Comparison of ENCODE assay signal across 8 cellular contexts in genomic region chr15:66838671-66839239, GRCh38.
DNase-seq lines count a peak whose midpoint lies in the region; ATAC-seq and TF ChIP-seq lines count a peak whose summit lies in the region.

No MANE protein-coding gene starts in this region.

- no peak overlapping the region for H2BK5ac ChIP-seq in mesenchymal stem cell (ENCODE audit: low read depth, low read length, poor library complexity, severe bottlenecking)

- H3K27me3 ChIP-seq in Caco-2 (replicated peaks; ENCODE audit: control insufficient read depth, insufficient read depth, low read length) (no peaks in the 10 kb centered on the region), body of pancreas (no peaks in the 10 kb centered on the region), mesenchymal stem cell (ENCODE audit: control insufficient read depth in 1 of 2, insufficient read depth in 1 of 2, low read length in 2 of 2) (no peaks in the 10 kb centered on the region)

- DNase-seq in Caco-2 (peak in 1 of 2 experiments; percentile 45), LHCN-M2 (ENCODE audit: low read depth) (peak; percentile 45), body of pancreas (no peak), mesenchymal stem cell (peak; percentile 77), retina (no peak), T-cell (no peak)

- no TSS peak for BruUV-seq in Caco-2 (replicated peaks; lab: Mats Ljungman, UMichigan)

- TF ChIP-seq CTCF in Caco-2 (IDR thresholded peaks at IDR 0.05; ENCODE audit: insufficient read depth in 1 of 2, low read depth in 1 of 2, low read length in 1 of 2, severe bottlenecking in 1 of 2, unreplicated experiment in 1 of 2) (peak; percentile 43 to 74), body of pancreas (IDR thresholded peaks at IDR 0.05) (peak in 6 of 7 experiments; percentile 31 to 53 (median 40))

- H2BK15ac ChIP-seq in mesenchymal stem cell (ENCODE audit: low read depth, poor library complexity, severe bottlenecking) = no peak overlapping the region

- no peak overlapping the region for H3K4me3 ChIP-seq in Caco-2 (ENCODE audit: low read depth, low read length)
- H3K4me3 ChIP-seq in body of pancreas = no peak overlapping the region
- no peak overlapping the region for H3K4me3 ChIP-seq in mesenchymal stem cell (ENCODE audit: insufficient read depth in 1 of 2, low read depth in 1 of 2, low read length in 2 of 2)

- no peaks in the 10 kb centered on the region for H3K36me3 ChIP-seq in Caco-2 (ENCODE audit: control insufficient read depth, insufficient read depth, low read length)
- H3K36me3 ChIP-seq in body of pancreas (replicated peaks in 1 of 2; ENCODE audit: insufficient read depth in 1 of 2, low read depth in 2 of 2) = no peaks in the 10 kb centered on the region
- H3K36me3 ChIP-seq in mesenchymal stem cell (ENCODE audit: control insufficient read depth in 1 of 2, insufficient read depth in 2 of 2, low read depth in 1 of 2, low read length in 2 of 2) = no peaks in the 10 kb centered on the region

- H2AFZ ChIP-seq in mesenchymal stem cell (ENCODE audit: low read depth, low read length) = no peak overlapping the region

- H3K4me1 Mint-ChIP-seq in Caco-2 (ENCODE audit: low read depth, unreplicated experiment) = peaks cover 18% of the 10 kb centered on the region
- H3K4me1 Mint-ChIP-seq in T-cell = peaks cover 3 to 14% (median 9%) of the 10 kb centered on the region in 3 donors

- H2BK12ac ChIP-seq in mesenchymal stem cell (ENCODE audit: low read length in 2 of 2) = no peak overlapping the region

- peak overlapping the region; percentile 90 for H3K9ac ChIP-seq in mesenchymal stem cell (ENCODE audit: low read length)

- 53 to 57% methylated on average over 5 of the region's 5 CpGs for WGBS in body of pancreas, 2 donors
- 46% methylated on average over 5 of the region's 5 CpGs for WGBS in mesenchymal stem cell

- no peak overlapping the region for H2AK5ac ChIP-seq in mesenchymal stem cell (ENCODE audit: low read length, severe bottlenecking)

- H3K27ac ChIP-seq in body of pancreas (no peak overlapping the region), mesenchymal stem cell (ENCODE audit: low read length, poor library complexity, severe bottlenecking) (no peak overlapping the region)

- H4K8ac ChIP-seq in mesenchymal stem cell (ENCODE audit: low read length) = no peak overlapping the region

- no peaks in the 10 kb centered on the region for H3K27me3 Mint-ChIP-seq in Caco-2 (ENCODE audit: insufficient read depth, unreplicated experiment)
- peaks cover 20% of the 10 kb centered on the region in 2 donors for H3K27me3 Mint-ChIP-seq in T-cell

- intact Hi-C loops in Caco-2 (cut with micrococcal nuclease; ENCODE audit: unreplicated experiment) = no loop called here
- intact Hi-C loops in body of pancreas (cut with DNase I) = no loop called here

- ATAC-seq in body of pancreas (no peak), GM18502 (IDR thresholded peaks at IDR 0.05; ENCODE audit: poor library complexity, unreplicated experiment) (no peak), HG03280 (IDR thresholded peaks at IDR 0.05; ENCODE audit: unreplicated experiment) (no peak), T-cell (replicated peaks in 1 of 4) (no peak)

- H3K14ac ChIP-seq in mesenchymal stem cell (ENCODE audit: low read length in 2 of 2) = no peak overlapping the region

- H3K4me3 Mint-ChIP-seq in Caco-2 (ENCODE audit: unreplicated experiment) (no peak overlapping the region), T-cell (no peak overlapping the region)

- peaks cover 2% of the 10 kb centered on the region for H3K79me1 ChIP-seq in mesenchymal stem cell (replicated peaks; ENCODE audit: low read length, poor library complexity, severe bottlenecking)

- CTCF ChIA-PET in Caco-2 (lab: Charles Lee) (no interaction called here), T-cell (lab: Charles Lee) (no interaction called here)

- no peak overlapping the region for H3K18ac ChIP-seq in mesenchymal stem cell (ENCODE audit: low read depth in 1 of 2, low read length in 2 of 2)

- no peak overlapping the region for H3K4me2 ChIP-seq in mesenchymal stem cell (ENCODE audit: low read length, poor library complexity, severe bottlenecking)

- H3K36me3 Mint-ChIP-seq in Caco-2 (ENCODE audit: insufficient read depth, unreplicated experiment) = no peaks in the 10 kb centered on the region
- no peaks in the 10 kb centered on the region for H3K36me3 Mint-ChIP-seq in T-cell

- H3K4me1 ChIP-seq in Caco-2 = peaks cover 34% of the 10 kb centered on the region
- peaks cover 14% of the 10 kb centered on the region for H3K4me1 ChIP-seq in body of pancreas
- H3K4me1 ChIP-seq in mesenchymal stem cell (ENCODE audit: control insufficient read depth, insufficient read depth, low read depth, low read length) = peaks cover 30% of the 10 kb centered on the region

- no peak overlapping the region for H3K4ac ChIP-seq in mesenchymal stem cell (ENCODE audit: low read depth in 1 of 2, low read length in 2 of 2)

- TF ChIP-seq POLR2A in body of pancreas (IDR thresholded peaks at IDR 0.05) = no peak

- H3K9me3 Mint-ChIP-seq in Caco-2 (ENCODE audit: unreplicated experiment) (no peaks in the 10 kb centered on the region), T-cell (no peaks in the 10 kb centered on the region)

- no peak overlapping the region for H4K91ac ChIP-seq in mesenchymal stem cell (ENCODE audit: low read length)

- H3K9me3 ChIP-seq in Caco-2 (no peaks in the 10 kb centered on the region), body of pancreas (no peaks in the 10 kb centered on the region), mesenchymal stem cell (ENCODE audit: control insufficient read depth, low read length) (peaks cover 8% of the 10 kb centered on the region)

- H3K23ac ChIP-seq in mesenchymal stem cell (ENCODE audit: low read length in 2 of 2) = no peak overlapping the region

- H3K27ac Mint-ChIP-seq in Caco-2 (ENCODE audit: unreplicated experiment) (no peak overlapping the region), T-cell (no peak overlapping the region)

- no peak overlapping the region for H2BK120ac ChIP-seq in mesenchymal stem cell (ENCODE audit: low read depth, low read length)

- POLR2A ChIA-PET in Caco-2 (lab: Charles Lee) (no interaction called here), T-cell (lab: Charles Lee) (no interaction called here)

Comparison
In these comparisons a context has a peak if more than half of its experiments do, and no peak if none do; other contexts are left out.
1. DNase-seq: peak in LHCN-M2 (single experiment) and mesenchymal stem cell (single experiment); none in body of pancreas (0 of 4), retina (single experiment) and T-cell (0 of 34).